8 cellular contexts compared by ENCODE assay signal in genomic region chr1:233294991-233295774, GRCh38. TPM values are rescaled to one million over a fixed set of nuclear protein-coding genes. Genes with fewer than 3 reads are reported as not detected.
DNase-seq lines count a peak whose midpoint lies in the region; ATAC-seq and TF ChIP-seq lines count a peak whose summit lies in the region.

A gene with protein sequence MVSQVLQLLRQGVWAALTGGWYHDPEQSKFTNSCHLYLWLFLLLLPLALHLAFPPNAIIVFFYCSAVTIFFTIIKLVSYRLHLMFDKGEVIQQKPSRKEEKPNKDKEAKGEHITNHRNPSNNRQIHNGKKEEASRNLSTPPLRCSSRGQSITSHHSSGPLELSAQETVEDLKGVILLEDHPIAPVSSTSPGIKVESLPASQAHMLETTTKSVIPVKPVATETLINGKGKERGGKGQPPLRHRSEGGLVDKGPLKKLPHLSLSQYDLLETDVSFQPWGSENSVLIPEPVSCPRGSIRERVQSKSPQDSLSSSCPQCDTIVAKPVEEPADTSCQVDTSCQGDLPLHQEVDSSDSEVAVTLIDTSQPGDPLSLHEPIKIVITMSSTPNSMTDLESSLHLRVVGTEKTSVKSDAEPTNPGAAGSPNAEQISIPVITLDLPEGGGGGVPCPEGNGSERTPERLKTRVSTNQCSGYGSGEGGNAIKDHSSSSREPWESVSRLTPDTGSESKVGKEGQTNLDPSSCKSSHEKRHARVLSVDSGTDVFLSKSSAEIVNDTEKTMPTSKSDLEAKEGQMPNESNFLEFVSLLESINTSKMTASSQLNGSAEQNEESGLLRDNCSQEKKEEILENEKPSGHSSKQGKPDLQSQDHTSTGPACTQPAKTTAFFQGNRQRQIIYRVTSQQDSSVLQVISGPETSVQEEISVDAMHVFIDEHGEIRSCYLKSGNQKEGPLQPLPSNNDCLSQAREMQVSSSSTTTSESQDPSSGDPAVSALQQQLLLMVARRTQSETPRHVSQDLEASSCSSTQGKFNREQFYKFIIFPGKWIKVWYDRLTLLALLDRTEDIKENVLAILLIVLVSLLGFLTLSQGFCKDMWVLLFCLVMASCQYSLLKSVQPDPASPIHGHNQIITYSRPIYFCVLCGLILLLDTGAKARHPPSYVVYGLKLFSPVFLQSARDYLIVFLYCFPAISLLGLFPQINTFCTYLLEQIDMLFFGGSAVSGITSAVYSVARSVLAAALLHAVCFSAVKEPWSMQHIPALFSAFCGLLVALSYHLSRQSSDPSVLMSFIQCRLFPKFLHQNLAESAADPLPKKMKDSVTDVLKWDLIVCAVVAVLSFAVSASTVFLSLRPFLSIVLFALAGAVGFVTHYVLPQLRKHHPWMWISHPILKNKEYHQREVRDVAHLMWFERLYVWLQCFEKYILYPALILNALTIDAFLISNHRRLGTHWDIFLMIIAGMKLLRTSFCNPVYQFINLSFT (N-terminal part only) (minus strand): TSS chr1:233295725. CDS start chr1:233295478, 247 bp downstream.

- 2 to 6% methylated on average over 9 to 19 of the region's 57 CpGs for WGBS in esophagus squamous epithelium, 2 donors

- H3K27me3 Mint-ChIP-seq in CD4-positive, alpha-beta T cell: no peaks in the 10 kb centered on the region
- H3K27me3 Mint-ChIP-seq in natural killer cell treated with Interleukin-12 subunit alpha and Interleukin-12 subunit beta and Interleukin-15 and Interleukin-18, amount 100 ng/mL, for 72 hours: peaks cover 0 to 7% of the 10 kb centered on the region in 2 donors
- H3K27me3 Mint-ChIP-seq in stimulated activated naive CD8-positive, alpha-beta T cell treated with anti-CD3 and anti-CD28 coated beads, Interleukin-15, Interleukin-2, amounts not matched to agents 100 ng/mL and 50 ng/mL, for 24 hours: no peaks in the 10 kb centered on the region

- no peaks in the 10 kb centered on the region for H3K36me3 Mint-ChIP-seq in CD4-positive, alpha-beta T cell (ENCODE audit: low read depth)
- H3K36me3 Mint-ChIP-seq in natural killer cell treated with Interleukin-12 subunit alpha and Interleukin-12 subunit beta and Interleukin-15 and Interleukin-18, amount 100 ng/mL, for 72 hours: no peaks in the 10 kb centered on the region
- peaks cover 3% of the 10 kb centered on the region for H3K36me3 Mint-ChIP-seq in stimulated activated naive CD8-positive, alpha-beta T cell treated with anti-CD3 and anti-CD28 coated beads, Interleukin-15, Interleukin-2, amounts not matched to agents 100 ng/mL and 50 ng/mL, for 24 hours (ENCODE audit: low read depth)

- peak within 1 kb of the TSS; percentile 79 for H3K27ac Mint-ChIP-seq in CD4-positive, alpha-beta T cell
- H3K27ac Mint-ChIP-seq in natural killer cell treated with Interleukin-12 subunit alpha and Interleukin-12 subunit beta and Interleukin-15 and Interleukin-18, amount 100 ng/mL, for 72 hours: peak within 1 kb of the TSS; percentile 49 to 83
- peak within 1 kb of the TSS; percentile 92 for H3K27ac Mint-ChIP-seq in stimulated activated naive CD8-positive, alpha-beta T cell treated with anti-CD3 and anti-CD28 coated beads, Interleukin-15, Interleukin-2, amounts not matched to agents 100 ng/mL and 50 ng/mL, for 24 hours

- H3K9me3 Mint-ChIP-seq in CD4-positive, alpha-beta T cell: no peaks in the 10 kb centered on the region
- H3K9me3 Mint-ChIP-seq in natural killer cell treated with Interleukin-12 subunit alpha and Interleukin-12 subunit beta and Interleukin-15 and Interleukin-18, amount 100 ng/mL, for 72 hours: no peaks in the 10 kb centered on the region
- H3K9me3 Mint-ChIP-seq in stimulated activated naive CD8-positive, alpha-beta T cell treated with anti-CD3 and anti-CD28 coated beads, Interleukin-15, Interleukin-2, amounts not matched to agents 100 ng/mL and 50 ng/mL, for 24 hours: no peaks in the 10 kb centered on the region

- intact Hi-C loops in CD4-positive, alpha-beta T cell (cut with DNase I, micrococcal nuclease): loop anchor here (2.0 kb wide), 2 partner anchors 14 to 32 kb away; partner anchors contain the start of gene MAP3K21 (in 1 of the 2)
- intact Hi-C loops in esophagus squamous epithelium (cut with DNase I): no loop called here

- peak; percentile 82 for ATAC-seq in CD4-positive, alpha-beta T cell (ENCODE audit: poor library complexity)
- peak; percentile 94 for ATAC-seq in GM19397 (IDR thresholded peaks at IDR 0.05; ENCODE audit: unreplicated experiment)
- peak; percentile 76 for ATAC-seq in HG03558 (IDR thresholded peaks at IDR 0.05; ENCODE audit: extremely low read depth, unreplicated experiment)
- ATAC-seq in natural killer cell treated with Interleukin-12 subunit alpha and Interleukin-12 subunit beta and Interleukin-15 and Interleukin-18, amount 100 ng/mL, for 72 hours: peak; percentile 84 to 89

- TF ChIP-seq CTCF in CD4-positive, alpha-beta T cell (IDR thresholded peaks at IDR 0.05): no peak
- no peak for TF ChIP-seq CTCF in esophagus squamous epithelium (IDR thresholded peaks at IDR 0.05)

- peaks cover 36% of the 10 kb centered on the region for H3K4me1 Mint-ChIP-seq in CD4-positive, alpha-beta T cell (ENCODE audit: low read depth)
- H3K4me1 Mint-ChIP-seq in natural killer cell treated with Interleukin-12 subunit alpha and Interleukin-12 subunit beta and Interleukin-15 and Interleukin-18, amount 100 ng/mL, for 72 hours (ENCODE audit: low read depth in 2 of 2): peaks cover 12 to 21% of the 10 kb centered on the region in 2 donors
- peaks cover 40% of the 10 kb centered on the region for H3K4me1 Mint-ChIP-seq in stimulated activated naive CD8-positive, alpha-beta T cell treated with anti-CD3 and anti-CD28 coated beads, Interleukin-15, Interleukin-2, amounts not matched to agents 100 ng/mL and 50 ng/mL, for 24 hours (ENCODE audit: low read depth)

- peaks cover 0 to 23% (median 4%) of the 10 kb centered on the region in 3 donors for H3K4me1 ChIP-seq in esophagus squamous epithelium

- TF ChIP-seq POLR2A in esophagus squamous epithelium (IDR thresholded peaks at IDR 0.05): peak in 1 of 4 donors; percentile 31

- no peaks in the 10 kb centered on the region for H3K36me3 ChIP-seq in esophagus squamous epithelium

- POLR2A ChIA-PET in CD4-positive, alpha-beta T cell (lab: Charles Lee): interaction anchor here (0.8 to 1.4 kb wide), 5 partner anchors 9 to 33 kb away, joined by 3 to 8 read pairs (median 4); partner anchors contain the start of gene MAP3K21

- DNase-seq in CD4-positive, alpha-beta T cell: peak; percentile 35 to 66 (median 50)
- DNase-seq in NOMO-1 treated with dmso at 0.1 percent for 144 hours (lab: John Stamatoyannopoulos, UW; ENCODE audit: unreplicated experiment): peak; percentile 36
- DNase-seq in activated T-cell treated with anti-CD3 and anti-CD28 coated beads, Interleukin-2, amount 50 U/mL, for 1 hour: peak; percentile 70
- DNase-seq in esophagus squamous epithelium (lab: John Stamatoyannopoulos, UW): peak; percentile 22
- DNase-seq in natural killer cell treated with Interleukin-12 subunit alpha and Interleukin-12 subunit beta and Interleukin-15 and Interleukin-18, amount 100 ng/mL, for 72 hours (ENCODE audit: low spot score): peak; percentile 64

- no peaks in the 10 kb centered on the region for H3K27me3 ChIP-seq in CD4-positive, alpha-beta T cell (ENCODE audit: control insufficient read depth, insufficient read depth, low read length)
- H3K27me3 ChIP-seq in esophagus squamous epithelium: peaks cover 0 to 18% (median 0%) of the 10 kb centered on the region in 4 donors

- peak within 1 kb of the TSS; percentile 89 for H3K4me3 Mint-ChIP-seq in CD4-positive, alpha-beta T cell
- peak within 1 kb of the TSS; percentile 99 for H3K4me3 Mint-ChIP-seq in natural killer cell treated with Interleukin-12 subunit alpha and Interleukin-12 subunit beta and Interleukin-15 and Interleukin-18, amount 100 ng/mL, for 72 hours
- H3K4me3 Mint-ChIP-seq in stimulated activated naive CD8-positive, alpha-beta T cell treated with anti-CD3 and anti-CD28 coated beads, Interleukin-15, Interleukin-2, amounts not matched to agents 100 ng/mL and 50 ng/mL, for 24 hours: peak within 1 kb of the TSS; percentile 90

- CTCF ChIA-PET in CD4-positive, alpha-beta T cell (lab: Charles Lee): interaction anchor here (1.0 to 1.5 kb wide), 5 partner anchors 9 to 1015 kb away, joined by 3 to 5 read pairs (median 3); no protein-coding TSS in a partner anchor

- peak within 1 kb of the TSS; percentile 62 to 90 (median 73) for H3K4me3 ChIP-seq in esophagus squamous epithelium

- no peaks in the 10 kb centered on the region for H3K9me3 ChIP-seq in CD4-positive, alpha-beta T cell (ENCODE audit: control insufficient read depth, low read length)
- H3K9me3 ChIP-seq in esophagus squamous epithelium: no peaks in the 10 kb centered on the region

- peak within 1 kb of the TSS; percentile 60 for H3K27ac ChIP-seq in CD4-positive, alpha-beta T cell (ENCODE audit: low read depth, low read length)
- H3K27ac ChIP-seq in esophagus squamous epithelium: peak within 1 kb of the TSS; percentile 51 to 86 (median 76)

RNA-seq across cellular contexts. Expression of the gene that starts here (rescaled TPM):
- total RNA-seq in CD4-positive, alpha-beta T cell: 10 to 100 TPM; 46.4 to 49.4 TPM
- total RNA-seq in esophagus squamous epithelium: 10 to 100 TPM in 2 of 4 donors, 1 to 10 TPM in 2; 4.3 to 19.5 (median 9.0) TPM
- 10 to 100 TPM in 1 of 2 donors, 1 to 10 TPM in 1; 7.1 to 30.8 TPM for total RNA-seq in natural killer cell treated with Interleukin-12 subunit alpha and Interleukin-12 subunit beta and Interleukin-15 and Interleukin-18, amount 100 ng/mL, for 72 hours

Comparison
In these comparisons a context has a peak if more than half of its experiments do, and no peak if none do; other contexts are left out.
1. Peak in every context shown above with its lines: DNase-seq, ATAC-seq, H3K4me3 ChIP-seq and H3K27ac ChIP-seq.